In the genomic region with DNA sequence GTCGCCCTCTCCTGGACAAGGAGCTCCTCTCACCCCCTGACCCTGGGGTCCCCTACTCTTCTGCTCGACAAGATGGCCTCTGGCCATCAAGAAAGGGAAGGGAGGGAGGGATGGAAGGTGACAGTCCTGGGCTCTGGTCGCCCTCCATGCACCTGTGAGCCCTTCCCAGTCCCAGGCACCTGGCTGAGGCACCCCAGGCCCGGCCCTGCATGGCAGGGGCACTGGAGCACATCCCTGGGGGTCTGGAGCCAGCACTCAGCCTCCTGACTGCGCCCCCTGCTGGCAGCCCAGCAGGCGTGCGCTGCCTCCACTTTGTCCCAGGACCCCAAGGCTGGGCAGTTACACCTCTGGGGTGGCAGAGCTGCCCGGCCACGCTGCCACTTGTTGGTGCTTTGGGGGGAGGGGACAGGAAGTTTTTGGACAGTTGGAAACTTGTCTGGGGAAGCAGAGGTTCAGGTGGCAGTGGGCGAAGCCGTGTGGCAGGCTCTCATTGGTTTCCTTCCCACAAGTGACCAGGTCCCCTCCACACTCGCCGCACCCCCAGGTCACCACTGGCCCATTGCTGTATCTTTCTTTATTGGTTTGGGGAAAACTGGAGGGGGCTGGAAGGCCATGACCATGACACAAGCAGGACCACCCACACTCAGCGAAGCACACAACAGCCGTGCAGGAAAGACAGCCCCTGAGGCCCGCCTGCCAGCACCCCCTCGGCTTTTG, we compare ENCODE assay signal across 1 cellular context.
TF ChIP-seq lines count a peak whose summit lies in the region.

No MANE protein-coding gene starts in this region.

TF ChIP-seq in A549, 52 proteins besides CTCF, POLR2A, EP300 and RAD21:
- peak; percentile 52; the same call in 2 of the 3 replicates for TF ChIP-seq SMC3 (IDR thresholded peaks at IDR 0.05)
- no peak for TF ChIP-seq CHD2 (IDR thresholded peaks at IDR 0.05; ENCODE audit: low read length, partially characterized antibody)
